In the genomic region with DNA sequence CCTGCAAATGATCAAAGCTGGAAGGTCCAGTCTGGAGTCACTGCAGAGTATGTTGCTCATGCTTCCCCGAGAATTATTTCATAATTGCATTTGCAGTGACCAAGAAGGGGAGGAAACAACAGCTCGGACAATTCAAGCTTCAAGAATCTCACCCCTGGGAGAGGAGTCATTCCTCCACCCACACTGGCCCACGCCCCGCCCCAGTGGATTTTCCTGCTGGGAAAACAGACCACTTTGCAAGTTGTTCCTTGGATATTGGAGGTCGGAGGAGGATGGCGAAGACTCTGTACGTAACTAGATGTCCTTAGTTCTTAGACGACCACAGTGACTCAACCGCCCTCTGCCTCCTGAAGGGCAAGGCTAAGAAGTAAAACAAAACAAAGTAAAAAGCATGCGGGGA, we compare ENCODE assay signal across 20 cellular contexts.
DNase-seq lines count a peak whose midpoint lies in the region; ATAC-seq and TF ChIP-seq lines count a peak whose summit lies in the region.
"Had no signal": no experiment of that assay in that cellular context is flagged by ENCODE, and none has a peak within 500 bp of the region (broad histone marks: within the 10 kb centered on the region; RNA-seq: fewer than 3 reads in every experiment).

No MANE protein-coding gene starts in this region.

- no peak overlapping the region for H3K27ac ChIP-seq in mammary epithelial cell (ENCODE audit: insufficient read depth, low read depth, low read length)
- H3K27ac ChIP-seq: 22Rv1, stomach had no signal

- dilution Hi-C loops in mammary epithelial cell (cut with HindIII; ENCODE audit: low sequenced_read_pairs), result no loop called here

- H3K9ac ChIP-seq in mammary epithelial cell (ENCODE audit: insufficient read depth, low read length), result no peak overlapping the region

- no peaks in the 10 kb centered on the region for H3K27me3 ChIP-seq in mammary epithelial cell (ENCODE audit: insufficient read depth, low read length)
- no peaks in the 10 kb centered on the region for H3K27me3 ChIP-seq in HAP-1 (ENCODE audit: low read depth)

- intact Hi-C loops in MCF 10A (cut with micrococcal nuclease), result no loop called here
- intact Hi-C loops in mammary epithelial cell (cut with micrococcal nuclease), result no loop called here

- ATAC-seq in GM19351 (IDR thresholded peaks at IDR 0.05; ENCODE audit: unreplicated experiment) (no peak), GM18517 (IDR thresholded peaks at IDR 0.05; ENCODE audit: unreplicated experiment) (no peak)
- ATAC-seq: activated CD8-positive, alpha-beta T cell treated with anti-CD3 and anti-CD28 coated beads for 36 hours had no signal

- H3K4me3 ChIP-seq in mammary epithelial cell (replicated peaks in 1 of 3; ENCODE audit: insufficient read depth in 1 of 3, low read depth in 2 of 3, low read length in 3 of 3), result no peak overlapping the region
- H3K4me3 ChIP-seq in fibroblast of pulmonary artery (replicated peaks; ENCODE audit: low read depth, low read length), result no peak overlapping the region
- H3K4me3 ChIP-seq in HAP-1, result no peak overlapping the region
- H3K4me3 ChIP-seq: stomach had no signal

- H3K27me3 Mint-ChIP-seq in MCF 10A (ENCODE audit: insufficient read depth, unreplicated experiment), result no peaks in the 10 kb centered on the region
- H3K27me3 Mint-ChIP-seq: activated CD8-positive, alpha-beta T cell treated with anti-CD3 and anti-CD28 coated beads for 36 hours; CD4-positive, CD25-positive, alpha-beta regulatory T cell had no signal

- H3K9me3 ChIP-seq in mammary epithelial cell (replicated peaks; ENCODE audit: insufficient read depth, low read length), result no peaks in the 10 kb centered on the region
- no peaks in the 10 kb centered on the region for H3K9me3 ChIP-seq in HAP-1
- H3K9me3 ChIP-seq: stomach had no signal

- CTCF ChIA-PET in MCF 10A (lab: Yijun Ruan, JAX), result interaction anchor here (0.7 to 1.9 kb wide), 5 partner anchors 8 to 231 kb away, joined by 3 to 6 read pairs (median 4); no protein-coding TSS in a partner anchor
- CTCF ChIA-PET in mammary epithelial cell (lab: Charles Lee; ENCODE audit: low non-redundant PET), result no interaction called here

- BruUV-seq in MCF 10A (replicated peaks; lab: Mats Ljungman, UMichigan) (no TSS peak), mammary epithelial cell (replicated peaks; lab: Mats Ljungman, UMichigan) (no TSS peak)

- H3K4me1 Mint-ChIP-seq in MCF 10A (ENCODE audit: insufficient read depth, unreplicated experiment), result no peaks in the 10 kb centered on the region
- H3K4me1 Mint-ChIP-seq: CD4-positive, CD25-positive, alpha-beta regulatory T cell; IgD-negative memory B cell had no signal

- 82% methylated on average over 9 of the region's 10 CpGs for WGBS in mammary epithelial cell (ENCODE audit: low coverage, missing lambda C conversion rate)

- TF ChIP-seq CTCF in MCF 10A (IDR thresholded peaks at IDR 0.05; ENCODE audit: unreplicated experiment), result no peak
- TF ChIP-seq CTCF in mammary epithelial cell (conservative IDR thresholded peaks at IDR 0.05 in 1 of 2, IDR thresholded peaks at IDR 0.05 in 1 of 2; ENCODE audit: extremely low read depth in 1 of 2, insufficient read depth in 1 of 2, low read depth in 1 of 2, low read length in 2 of 2), result no peak
- no peak for TF ChIP-seq CTCF in fibroblast of pulmonary artery (IDR thresholded peaks at IDR 0.05; ENCODE audit: low read length, missing control alignments)

- H4K20me1 ChIP-seq in mammary epithelial cell (ENCODE audit: insufficient read depth, low read length), result no peaks in the 10 kb centered on the region

- no peaks in the 10 kb centered on the region for H3K79me2 ChIP-seq in mammary epithelial cell (ENCODE audit: insufficient read depth, low read length)

- H3K27ac Mint-ChIP-seq in MCF 10A (ENCODE audit: low read depth, unreplicated experiment), result no peak overlapping the region
- H3K27ac Mint-ChIP-seq: activated CD8-positive, alpha-beta T cell treated with anti-CD3 and anti-CD28 coated beads for 36 hours; activated T-helper 2 cell treated with anti-CD3 and anti-CD28 coated beads, Interferon-gamma antibody, Interleukin-2, Interleukin-4, amounts not matched to agents 10 μg/mL and 5 μg/mL and 100 μg/mL, durations not matched to agents 14 hours and 24 hours and 36 hours; CD4-positive, CD25-positive, alpha-beta regulatory T cell; IgD-negative memory B cell had no signal

- H3K4me1 ChIP-seq in mammary epithelial cell (ENCODE audit: insufficient read depth, low read length) (peaks cover 6% of the 10 kb centered on the region), HAP-1 (no peaks in the 10 kb centered on the region)
- H3K4me1 ChIP-seq: stomach had no signal

- no peak overlapping the region for H3K4me3 Mint-ChIP-seq in MCF 10A (ENCODE audit: unreplicated experiment)
- H3K4me3 Mint-ChIP-seq: activated CD8-positive, alpha-beta T cell treated with anti-CD3 and anti-CD28 coated beads for 36 hours; CD4-positive, CD25-positive, alpha-beta regulatory T cell; IgD-negative memory B cell had no signal

- POLR2A ChIA-PET in MCF 10A (lab: Yijun Ruan, JAX), result no interaction called here

- no peak overlapping the region for H2AFZ ChIP-seq in mammary epithelial cell (ENCODE audit: low read depth, low read length)

- no peaks in the 10 kb centered on the region for H3K9me3 Mint-ChIP-seq in MCF 10A (ENCODE audit: unreplicated experiment)

- DNase-seq in MCF 10A (ENCODE audit: unreplicated experiment), result peak; percentile 21
- no peak for DNase-seq in mammary epithelial cell
- peak; percentile 55 for DNase-seq in fibroblast of pulmonary artery (ENCODE audit: low read depth)
- peak; percentile 88 for DNase-seq in mesenteric fat pad (ENCODE audit: low spot score)
- DNase-seq in HAP-1 (ENCODE audit: low spot score in 2 of 2), result no peak
- DNase-seq in NOMO-1 treated with dmso at 0.1 percent for 144 hours (lab: John Stamatoyannopoulos, UW; ENCODE audit: unreplicated experiment), result no peak
- DNase-seq: activated CD8-positive, alpha-beta T cell treated with anti-CD3 and anti-CD28 coated beads for 36 hours; CD4-positive, CD25-positive, alpha-beta regulatory T cell; DMS79 treated with DMSO at 0.1 percent for 48 hours; HCEC 1CT; midbrain; NCI-H1048; nucleus accumbens; stimulated activated CD4-positive, alpha-beta T cell treated with anti-CD3 and anti-CD28 coated beads, Interleukin-12 subunit alpha, Interleukin-12 subunit beta, amount 100 ng/mL, for 4 hours; stomach had no signal

- H3K36me3 ChIP-seq in mammary epithelial cell (ENCODE audit: insufficient read depth, low read length) (no peaks in the 10 kb centered on the region), HAP-1 (replicated peaks) (no peaks in the 10 kb centered on the region)
- H3K36me3 ChIP-seq: stomach had no signal

- in situ Hi-C loops in mammary epithelial cell (cut with MboI; ENCODE audit: low sequenced_read_pairs in 2 of 2), result loop anchor here in 1 of 2 donors (25.0 kb wide), 1 partner anchor 860 kb away; no protein-coding TSS in a partner anchor
- in situ Hi-C loops in HAP-1 (cut with MboI; ENCODE audit: low sequenced_read_pairs), result no loop called here

- no peaks in the 10 kb centered on the region for H3K36me3 Mint-ChIP-seq in MCF 10A (ENCODE audit: insufficient read depth, unreplicated experiment)
- H3K36me3 Mint-ChIP-seq: CD4-positive, CD25-positive, alpha-beta regulatory T cell; IgD-negative memory B cell had no signal

- no peak overlapping the region for H3K4me2 ChIP-seq in mammary epithelial cell (ENCODE audit: insufficient read depth, low read depth, low read length)

Comparison
In these comparisons a context has a peak if more than half of its experiments do, and no peak if none do; other contexts are left out.
1. DNase-seq: peak in MCF 10A (single experiment), fibroblast of pulmonary artery (single experiment) and mesenteric fat pad (single experiment); none in mammary epithelial cell (single experiment), HAP-1 (0 of 2) and NOMO-1 treated with dmso at 0.1 percent for 144 hours (single experiment).